In genomic region chr17:58985265-58985810, GRCh38 we compare ENCODE assay signal across 21 cellular contexts.
"Had no signal": no experiment of that assay in that cellular context is flagged by ENCODE, and none has a peak within 500 bp of the region (broad histone marks: within the 10 kb centered on the region; RNA-seq: fewer than 3 reads in every experiment).

No MANE protein-coding gene starts in this region.

- H3K27me3 Mint-ChIP-seq: activated B cell treated with CpG ODN at 0.5 μM for 24 hours; activated CD8-positive, alpha-beta T cell treated with anti-CD3 and anti-CD28 coated beads for 36 hours; activated naive CD8-positive, alpha-beta T cell treated with anti-CD3 and anti-CD28 coated beads for 36 hours; central memory CD8-positive, alpha-beta T cell; stimulated activated naive CD8-positive, alpha-beta T cell treated with anti-CD3 and anti-CD28 coated beads, Interleukin-15, Interleukin-2, amounts not matched to agents 100 ng/mL and 50 ng/mL, for 24 hours; type B pancreatic cell had no signal

- H3K27ac Mint-ChIP-seq: activated B cell treated with CpG ODN at 0.5 μM for 24 hours; activated CD8-positive, alpha-beta T cell treated with anti-CD3 and anti-CD28 coated beads for 36 hours; activated naive CD8-positive, alpha-beta T cell treated with anti-CD3 and anti-CD28 coated beads for 36 hours; natural killer cell; stimulated activated naive CD8-positive, alpha-beta T cell treated with anti-CD3 and anti-CD28 coated beads, Interleukin-15, Interleukin-2, amounts not matched to agents 100 ng/mL and 50 ng/mL, for 24 hours; type B pancreatic cell had no signal

- DNase-seq: activated B cell treated with CpG ODN at 0.5 μM for 24 hours; activated gamma-delta T cell treated with Interleukin-2 at 50 U/mL for 16 hours; activated naive CD8-positive, alpha-beta T cell treated with anti-CD3 and anti-CD28 coated beads for 36 hours; anterior cingulate cortex; cortex of kidney; effector CD4-positive, alpha-beta T cell; kidney; left ventricle myocardium inferior; natural killer cell; right cardiac atrium; small intestine; T-helper 9 cell had no signal

- H3K4me1 ChIP-seq: esophagus muscularis mucosa, left ventricle myocardium inferior, prostate gland, suprapubic skin had no signal

- H3K27me3 ChIP-seq: brain microvascular endothelial cell, esophagus muscularis mucosa, hepatocyte, suprapubic skin had no signal

- H3K27ac ChIP-seq: esophagus muscularis mucosa, hepatocyte, left ventricle myocardium inferior, prostate gland, suprapubic skin had no signal

- H3K36me3 Mint-ChIP-seq: natural killer cell had no signal

- H3K9me3 Mint-ChIP-seq: activated B cell treated with CpG ODN at 0.5 μM for 24 hours; activated CD8-positive, alpha-beta T cell treated with anti-CD3 and anti-CD28 coated beads for 36 hours; activated naive CD8-positive, alpha-beta T cell treated with anti-CD3 and anti-CD28 coated beads for 36 hours; central memory CD8-positive, alpha-beta T cell; natural killer cell; stimulated activated naive CD8-positive, alpha-beta T cell treated with anti-CD3 and anti-CD28 coated beads, Interleukin-15, Interleukin-2, amounts not matched to agents 100 ng/mL and 50 ng/mL, for 24 hours; type B pancreatic cell had no signal

- H3K4me3 ChIP-seq: esophagus muscularis mucosa, hepatocyte, left ventricle myocardium inferior, prostate gland, suprapubic skin had no signal

- H3K4me2 ChIP-seq: hepatocyte had no signal

- H3K36me3 ChIP-seq: brain microvascular endothelial cell, esophagus muscularis mucosa, left ventricle myocardium inferior, prostate gland, suprapubic skin had no signal

- H3K4me3 Mint-ChIP-seq: activated B cell treated with CpG ODN at 0.5 μM for 24 hours; activated CD8-positive, alpha-beta T cell treated with anti-CD3 and anti-CD28 coated beads for 36 hours; activated naive CD8-positive, alpha-beta T cell treated with anti-CD3 and anti-CD28 coated beads for 36 hours; central memory CD8-positive, alpha-beta T cell; natural killer cell; stimulated activated naive CD8-positive, alpha-beta T cell treated with anti-CD3 and anti-CD28 coated beads, Interleukin-15, Interleukin-2, amounts not matched to agents 100 ng/mL and 50 ng/mL, for 24 hours; type B pancreatic cell had no signal

- ATAC-seq: natural killer cell, right cardiac atrium had no signal

- H3K4me1 Mint-ChIP-seq: activated B cell treated with CpG ODN at 0.5 μM for 24 hours; central memory CD8-positive, alpha-beta T cell; natural killer cell had no signal

- H3K9me3 ChIP-seq: esophagus muscularis mucosa, left ventricle myocardium inferior, prostate gland, suprapubic skin had no signal

- H3K79me2 ChIP-seq: hepatocyte had no signal

- H2AFZ ChIP-seq: hepatocyte had no signal
